In the genomic region with DNA sequence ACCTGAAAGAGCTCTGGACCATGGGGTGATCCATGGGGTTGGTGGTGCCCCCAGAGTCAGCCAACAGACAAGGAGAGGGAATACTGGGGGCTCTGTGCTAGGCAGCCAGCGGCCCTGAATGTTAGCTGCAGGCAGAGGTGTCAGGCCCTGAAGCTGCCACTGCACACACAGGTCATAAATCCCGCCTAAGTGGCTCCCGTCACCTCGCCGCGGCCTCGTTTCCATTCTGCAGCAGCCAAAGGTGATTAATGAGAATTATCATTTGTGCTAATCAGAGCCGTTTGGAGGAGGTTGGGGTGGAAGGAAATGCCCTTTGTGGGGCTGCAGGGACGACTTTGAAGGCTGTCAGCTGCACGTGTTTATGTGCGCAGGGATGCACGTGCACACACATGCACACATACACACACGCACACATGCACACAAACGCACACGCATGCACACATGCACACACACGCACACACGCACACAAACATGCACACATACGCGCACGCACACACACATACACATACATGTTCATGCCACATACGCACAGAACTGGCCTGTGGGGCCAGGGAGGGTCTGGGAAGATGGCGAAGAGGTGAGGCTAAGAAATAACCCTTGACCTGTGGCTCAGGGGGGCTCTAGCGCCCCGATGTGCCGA, we compare ENCODE assay signal across 20 cellular contexts.
DNase-seq lines count a peak whose midpoint lies in the region; ATAC-seq and TF ChIP-seq lines count a peak whose summit lies in the region.
"Had no signal": no experiment of that assay in that cellular context is flagged by ENCODE, and none has a peak within 500 bp of the region (broad histone marks: within the 10 kb centered on the region; RNA-seq: fewer than 3 reads in every experiment).

No MANE protein-coding gene starts in this region.

- TF ChIP-seq EP300 in neural cell (conservative IDR thresholded peaks at IDR 0.05; ENCODE audit: poor library complexity, severe bottlenecking): peak; percentile 39

- no peak for TF ChIP-seq RAD21 in neural cell (conservative IDR thresholded peaks at IDR 0.05)

- no peak for ATAC-seq in GM19455 (IDR thresholded peaks at IDR 0.05; ENCODE audit: unreplicated experiment)
- ATAC-seq in HG03108 (IDR thresholded peaks at IDR 0.05; ENCODE audit: unreplicated experiment): no peak
- ATAC-seq: activated CD4-positive, alpha-beta T cell treated with anti-CD3 and anti-CD28 coated beads for 36 hours; naive thymus-derived CD8-positive, alpha-beta T cell had no signal

- TF ChIP-seq POLR2A in thyroid gland (IDR thresholded peaks at IDR 0.05): no peak

- peak overlapping the region in 4 of 5 experiments; percentile 64 to 92 (median 77) for H3K27ac Mint-ChIP-seq in brain
- H3K27ac Mint-ChIP-seq: activated CD4-positive, alpha-beta T cell treated with anti-CD3 and anti-CD28 coated beads for 36 hours had no signal

- DNase-seq in DMS79 treated with DMSO at 0.1 percent for 48 hours (lab: John Stamatoyannopoulos, UW) (peak; percentile 44), DMS79 (lab: John Stamatoyannopoulos, UW) (no peak), thyroid gland (no peak), NCI-H1436 (lab: John Stamatoyannopoulos, UW) (no peak)
- DNase-seq: activated CD4-positive, alpha-beta T cell treated with anti-CD3 and anti-CD28 coated beads for 36 hours; AML-193; colonic mucosa; Kasumi-1; naive thymus-derived CD8-positive, alpha-beta T cell; NCI-H1048; NCI-H510A treated with DMSO at 0.1 percent for 48 hours; stimulated activated CD4-positive, alpha-beta T cell treated with anti-CD3 and anti-CD28 coated beads, Interleukin-12 subunit alpha, Interleukin-12 subunit beta, amount 100 ng/mL, for 4 hours; SW 1271 had no signal

- H3K36me3 ChIP-seq in neural cell (ENCODE audit: insufficient read depth, low read length) (no peaks in the 10 kb centered on the region), thyroid gland (no peaks in the 10 kb centered on the region)
- H3K36me3 ChIP-seq: colonic mucosa, prostate gland, upper lobe of left lung had no signal

- H3K9me3 Mint-ChIP-seq in brain: peaks cover 0 to 3% (median 0%) of the 10 kb centered on the region in 5 experiments

- H3K9me3 ChIP-seq in neural cell (ENCODE audit: low read length): no peaks in the 10 kb centered on the region
- H3K9me3 ChIP-seq in thyroid gland: no peaks in the 10 kb centered on the region
- H3K9me3 ChIP-seq: colonic mucosa, prostate gland, upper lobe of left lung had no signal

- no peak overlapping the region for H2AFZ ChIP-seq in neural cell (ENCODE audit: low read depth, low read length)

- H3K9me2 ChIP-seq in neural cell (ENCODE audit: insufficient read depth, low read length): no peaks in the 10 kb centered on the region

- no peaks in the 10 kb centered on the region for H3F3A ChIP-seq in neural cell (ENCODE audit: insufficient read depth, low read length, poor library complexity, severe bottlenecking)

- no peak overlapping the region for H3K27ac ChIP-seq in neural cell (ENCODE audit: low read length)
- peak overlapping the region in 2 of 3 donors; percentile 67 to 71 for H3K27ac ChIP-seq in thyroid gland
- H3K27ac ChIP-seq: 22Rv1, colonic mucosa had no signal

- 82 to 85% methylated on average over 25 of the region's 25 CpGs for WGBS in thyroid gland, 2 donors

- H3K4me1 Mint-ChIP-seq in brain: peaks cover 92% of the 10 kb centered on the region
- H3K4me1 Mint-ChIP-seq: activated CD4-positive, alpha-beta T cell treated with anti-CD3 and anti-CD28 coated beads for 36 hours; naive thymus-derived CD8-positive, alpha-beta T cell had no signal

- no peaks in the 10 kb centered on the region for H4K20me1 ChIP-seq in neural cell (ENCODE audit: insufficient read depth)

- no peaks in the 10 kb centered on the region for H3K36me3 Mint-ChIP-seq in brain
- H3K36me3 Mint-ChIP-seq: naive thymus-derived CD8-positive, alpha-beta T cell had no signal

- peak overlapping the region; percentile 29 for H3K9ac ChIP-seq in neural cell (ENCODE audit: low read length)

- TF ChIP-seq CTCF in brain (conservative IDR thresholded peaks at IDR 0.05): no peak
- no peak for TF ChIP-seq CTCF in neural cell (IDR thresholded peaks at IDR 0.05; ENCODE audit: poor library complexity, severe bottlenecking)
- TF ChIP-seq CTCF in thyroid gland (IDR thresholded peaks at IDR 0.05): no peak

- H3K4me3 ChIP-seq in neural cell (ENCODE audit: low read length) (no peak overlapping the region), thyroid gland (replicated peaks in 1 of 3) (no peak overlapping the region)
- H3K4me3 ChIP-seq: colonic mucosa, prostate gland, upper lobe of left lung had no signal

- peaks cover 52 to 65% of the 10 kb centered on the region in 2 donors for H3K4me1 ChIP-seq in thyroid gland
- H3K4me1 ChIP-seq: colonic mucosa, prostate gland had no signal

- intact Hi-C loops in thyroid gland (cut with DNase I): no loop called here

- peak overlapping the region in 3 of 5 experiments; percentile 32 to 72 (median 32) for H3K4me3 Mint-ChIP-seq in brain
- H3K4me3 Mint-ChIP-seq: activated CD4-positive, alpha-beta T cell treated with anti-CD3 and anti-CD28 coated beads for 36 hours; naive thymus-derived CD8-positive, alpha-beta T cell had no signal

- H3K79me2 ChIP-seq in neural cell (replicated peaks; ENCODE audit: insufficient read depth, low read length): no peaks in the 10 kb centered on the region

- H3K4me2 ChIP-seq in neural cell (ENCODE audit: low read length): no peak overlapping the region

- no peaks in the 10 kb centered on the region for H3K27me3 Mint-ChIP-seq in brain

- no peaks in the 10 kb centered on the region for H3K27me3 ChIP-seq in neural cell (ENCODE audit: insufficient read depth, low read depth, low read length)
- no peaks in the 10 kb centered on the region for H3K27me3 ChIP-seq in thyroid gland
- H3K27me3 ChIP-seq: colonic mucosa, upper lobe of left lung had no signal

TF ChIP-seq in neural cell, 6 proteins besides CTCF, POLR2A, EP300 and RAD21:
- TF ChIP-seq POLR2AphosphoS5 (IDR thresholded peaks at IDR 0.05): peak; percentile 43
- no peak for TF ChIP-seq SMC3 (conservative IDR thresholded peaks at IDR 0.05; ENCODE audit: poor library complexity)
